In genomic region chr3:148631124-148631903, GRCh38 we compare ENCODE assay signal across 15 cellular contexts.
DNase-seq lines count a peak whose midpoint lies in the region; ATAC-seq and TF ChIP-seq lines count a peak whose summit lies in the region.
"Had no signal": no experiment of that assay in that cellular context is flagged by ENCODE, and none has a peak within 500 bp of the region (broad histone marks: within the 10 kb centered on the region; RNA-seq: fewer than 3 reads in every experiment).

No MANE protein-coding gene starts in this region.

- H3K9ac ChIP-seq in OCI-LY3 (ENCODE audit: low read length), result no peak overlapping the region

- H4K20me1 ChIP-seq in OCI-LY3 (ENCODE audit: insufficient read depth, low read length), result no peaks in the 10 kb centered on the region

- peak; percentile 27 for TF ChIP-seq CTCF in OCI-LY3 (IDR thresholded peaks at IDR 0.05; ENCODE audit: low read depth, low read length)
- peak; percentile 48 for TF ChIP-seq CTCF in fibroblast of mammary gland (conservative IDR thresholded peaks at IDR 0.05; ENCODE audit: control insufficient read depth, insufficient read depth, low read depth, low read length)
- TF ChIP-seq CTCF in progenitor cell of endocrine pancreas (IDR thresholded peaks at IDR 0.05; ENCODE audit: unreplicated experiment), result peak; percentile 63

- H3K27ac ChIP-seq in OCI-LY3 (ENCODE audit: low read length), result no peak overlapping the region
- H3K27ac ChIP-seq: epithelial cell of prostate had no signal

- no peaks in the 10 kb centered on the region for H3K79me2 ChIP-seq in OCI-LY3 (ENCODE audit: low read length)

- peaks cover 33% of the 10 kb centered on the region for H3K9me3 Mint-ChIP-seq in progenitor cell of endocrine pancreas (ENCODE audit: low read depth)

- H3K4me3 Mint-ChIP-seq in progenitor cell of endocrine pancreas (ENCODE audit: low read depth), result no peak overlapping the region
- H3K4me3 Mint-ChIP-seq: T-helper 1 cell treated with Interleukin-12 subunit alpha and Interleukin-12 subunit beta and Interleukin-4 antibody, amounts not matched to agents 30 μg/mL and 1 μg/mL, for 36 hours had no signal

- no peaks in the 10 kb centered on the region for H3K4me1 ChIP-seq in OCI-LY3 (ENCODE audit: low read length)
- H3K4me1 ChIP-seq: HAP-1 had no signal

- H3K9me3 ChIP-seq in OCI-LY3 (ENCODE audit: insufficient read depth, low read length), result no peaks in the 10 kb centered on the region
- H3K9me3 ChIP-seq: HAP-1 had no signal

- no peak for ATAC-seq in HG03159 (IDR thresholded peaks at IDR 0.05; ENCODE audit: unreplicated experiment)
- ATAC-seq in GM18868 (IDR thresholded peaks at IDR 0.05; ENCODE audit: unreplicated experiment), result no peak

- H3K36me3 Mint-ChIP-seq in progenitor cell of endocrine pancreas (ENCODE audit: insufficient read depth), result peaks cover 6% of the 10 kb centered on the region

- no peak overlapping the region for H3K4me2 ChIP-seq in OCI-LY3 (ENCODE audit: low read length)

- H3K27me3 Mint-ChIP-seq in progenitor cell of endocrine pancreas, result no peaks in the 10 kb centered on the region

- no peak overlapping the region for H2AFZ ChIP-seq in OCI-LY3 (ENCODE audit: low read depth, low read length)

- peak; percentile 66 for DNase-seq in DMS53 (lab: John Stamatoyannopoulos, UW)
- DNase-seq in DMS53 treated with DMSO at 0.1 percent for 48 hours (lab: John Stamatoyannopoulos, UW; ENCODE audit: unreplicated experiment), result no peak
- DNase-seq in fibroblast of mammary gland (ENCODE audit: low read depth), result peak; percentile 23
- DNase-seq in progenitor cell of endocrine pancreas (ENCODE audit: low spot score, unreplicated experiment), result no peak
- no peak for DNase-seq in CD1c-positive myeloid dendritic cell (ENCODE audit: extremely low spot score)
- DNase-seq: 8988T; activated effector memory CD4-positive, alpha-beta T cell treated with Interleukin-2 at 50 U/mL for 16 hours; DMS153; NCI-H774 had no signal

- H3K4me1 Mint-ChIP-seq in progenitor cell of endocrine pancreas (ENCODE audit: low read depth), result no peaks in the 10 kb centered on the region

- H3K27me3 ChIP-seq in OCI-LY3 (ENCODE audit: low read depth, low read length), result no peaks in the 10 kb centered on the region

- no peak overlapping the region for H3K4me3 ChIP-seq in OCI-LY3 (ENCODE audit: low read length)
- H3K4me3 ChIP-seq in fibroblast of mammary gland (ENCODE audit: control insufficient read depth, low read depth, low read length), result no peak overlapping the region
- H3K4me3 ChIP-seq: HAP-1 had no signal

- no peak overlapping the region for H3K27ac Mint-ChIP-seq in progenitor cell of endocrine pancreas
- H3K27ac Mint-ChIP-seq: T-helper 1 cell treated with Interleukin-12 subunit alpha and Interleukin-12 subunit beta and Interleukin-4 antibody, amounts not matched to agents 30 μg/mL and 1 μg/mL, for 36 hours had no signal

- no peaks in the 10 kb centered on the region for H3K36me3 ChIP-seq in OCI-LY3 (replicated peaks; ENCODE audit: low read depth, low read length)
- H3K36me3 ChIP-seq: HAP-1 had no signal

Comparison
In these comparisons a context has a peak if more than half of its experiments do, and no peak if none do; other contexts are left out.
1. DNase-seq: peak in DMS53 (single experiment) and fibroblast of mammary gland (single experiment); none in DMS53 treated with DMSO at 0.1 percent for 48 hours (single experiment), progenitor cell of endocrine pancreas (single experiment) and CD1c-positive myeloid dendritic cell (single experiment).
2. Peak in every context shown above with its lines, with median percentiles within 50 percentile points of each other: CTCF ChIP-seq.